1 cellular context compared by ENCODE assay signal in the genomic region with DNA sequence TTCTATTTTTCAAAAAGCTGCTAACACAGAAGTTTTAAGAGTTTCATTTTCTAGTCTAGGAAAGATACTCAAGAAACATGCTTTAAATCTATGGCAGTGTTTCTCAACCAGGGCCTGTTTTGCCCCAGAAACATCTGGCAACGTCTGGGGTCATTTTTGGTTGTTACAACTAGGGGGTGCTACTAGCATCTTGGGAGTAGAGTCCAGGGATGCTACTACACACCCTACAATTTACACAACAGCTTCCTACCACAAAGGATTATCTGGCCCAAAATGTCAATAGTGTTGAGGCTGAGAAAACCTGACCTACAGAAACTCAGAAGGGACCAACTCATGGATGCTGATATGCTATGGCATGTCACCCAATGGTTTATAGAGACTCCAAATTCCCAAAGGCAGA.
TF ChIP-seq lines count a peak whose summit lies in the region.

No MANE protein-coding gene starts in this region.

TF ChIP-seq in A549, 52 proteins besides CTCF, POLR2A, EP300 and RAD21:
- TF ChIP-seq TFCP2L1 (CRISPR knock-in tag; IDR thresholded peaks at IDR 0.05) (no peak), SREBF2 (IDR thresholded peaks at IDR 0.05) (no peak), CBX8 (IDR thresholded peaks at IDR 0.05) (no peak), E2F6 (IDR thresholded peaks at IDR 0.05; ENCODE audit: borderline replicate concordance, low read depth) (no peak), HOXB13 (CRISPR knock-in tag; IDR thresholded peaks at IDR 0.05; ENCODE audit: low read depth) (no peak), ZC3H11A (IDR thresholded peaks at IDR 0.05) (no peak), FOSL2 (IDR thresholded peaks at IDR 0.05) (no peak), FOSL2 (CRISPR knock-in tag; IDR thresholded peaks at IDR 0.05) (no peak), RNF2 (IDR thresholded peaks at IDR 0.05; ENCODE audit: borderline replicate concordance, low read depth) (no peak), NFE2L2 (conservative IDR thresholded peaks at IDR 0.05; ENCODE audit: low read length) (no peak), RFX5 (IDR thresholded peaks at IDR 0.05) (no peak), NR3C1 (IDR thresholded peaks at IDR 0.05) (no peak), CBX2 (IDR thresholded peaks at IDR 0.05; ENCODE audit: borderline replicate concordance, low read depth) (no peak), PBX3 (IDR thresholded peaks at IDR 0.05) (no peak), HOXA7 (CRISPR knock-in tag; IDR thresholded peaks at IDR 0.05) (no peak), JUNB (IDR thresholded peaks at IDR 0.05) (no peak), RARB (CRISPR knock-in tag; IDR thresholded peaks at IDR 0.05) (no peak)
- TF ChIP-seq, protein P1, sequence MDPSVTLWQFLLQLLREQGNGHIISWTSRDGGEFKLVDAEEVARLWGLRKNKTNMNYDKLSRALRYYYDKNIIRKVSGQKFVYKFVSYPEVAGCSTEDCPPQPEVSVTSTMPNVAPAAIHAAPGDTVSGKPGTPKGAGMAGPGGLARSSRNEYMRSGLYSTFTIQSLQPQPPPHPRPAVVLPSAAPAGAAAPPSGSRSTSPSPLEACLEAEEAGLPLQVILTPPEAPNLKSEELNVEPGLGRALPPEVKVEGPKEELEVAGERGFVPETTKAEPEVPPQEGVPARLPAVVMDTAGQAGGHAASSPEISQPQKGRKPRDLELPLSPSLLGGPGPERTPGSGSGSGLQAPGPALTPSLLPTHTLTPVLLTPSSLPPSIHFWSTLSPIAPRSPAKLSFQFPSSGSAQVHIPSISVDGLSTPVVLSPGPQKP (IDR thresholded peaks at IDR 0.05; ENCODE audit: low read depth, low read length) = no peak
- TF ChIP-seq, protein P2, sequence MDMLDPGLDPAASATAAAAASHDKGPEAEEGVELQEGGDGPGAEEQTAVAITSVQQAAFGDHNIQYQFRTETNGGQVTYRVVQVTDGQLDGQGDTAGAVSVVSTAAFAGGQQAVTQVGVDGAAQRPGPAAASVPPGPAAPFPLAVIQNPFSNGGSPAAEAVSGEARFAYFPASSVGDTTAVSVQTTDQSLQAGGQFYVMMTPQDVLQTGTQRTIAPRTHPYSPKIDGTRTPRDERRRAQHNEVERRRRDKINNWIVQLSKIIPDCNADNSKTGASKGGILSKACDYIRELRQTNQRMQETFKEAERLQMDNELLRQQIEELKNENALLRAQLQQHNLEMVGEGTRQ (IDR thresholded peaks at IDR 0.05) = no peak
- TF ChIP-seq, protein P3, sequence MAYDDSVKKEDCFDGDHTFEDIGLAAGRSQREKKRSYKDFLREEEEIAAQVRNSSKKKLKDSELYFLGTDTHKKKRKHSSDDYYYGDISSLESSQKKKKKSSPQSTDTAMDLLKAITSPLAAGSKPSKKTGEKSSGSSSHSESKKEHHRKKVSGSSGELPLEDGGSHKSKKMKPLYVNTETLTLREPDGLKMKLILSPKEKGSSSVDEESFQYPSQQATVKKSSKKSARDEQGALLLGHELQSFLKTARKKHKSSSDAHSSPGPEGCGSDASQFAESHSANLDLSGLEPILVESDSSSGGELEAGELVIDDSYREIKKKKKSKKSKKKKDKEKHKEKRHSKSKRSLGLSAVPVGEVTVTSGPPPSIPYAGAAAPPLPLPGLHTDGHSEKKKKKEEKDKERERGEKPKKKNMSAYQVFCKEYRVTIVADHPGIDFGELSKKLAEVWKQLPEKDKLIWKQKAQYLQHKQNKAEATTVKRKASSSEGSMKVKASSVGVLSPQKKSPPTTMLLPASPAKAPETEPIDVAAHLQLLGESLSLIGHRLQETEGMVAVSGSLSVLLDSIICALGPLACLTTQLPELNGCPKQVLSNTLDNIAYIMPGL (CRISPR knock-in tag; IDR thresholded peaks at IDR 0.05; ENCODE audit: borderline replicate concordance) = no peak
